In genomic region chr1:23125489-23125888, GRCh38 we compare ENCODE assay signal across 21 cellular contexts.
"Had no signal": no experiment of that assay in that cellular context is flagged by ENCODE, and none has a peak within 500 bp of the region (broad histone marks: within the 10 kb centered on the region; RNA-seq: fewer than 3 reads in every experiment).

No MANE protein-coding gene starts in this region.

- ATAC-seq: activated CD8-positive, alpha-beta T cell treated with anti-CD3 and anti-CD28 coated beads, Interleukin-2, amount 10 ng/mL, durations not matched to agents 7 days and 5 days; body of pancreas; mucosa of descending colon; pancreas; sciatic nerve had no signal

- H3K27me3 Mint-ChIP-seq: activated naive CD8-positive, alpha-beta T cell treated with anti-CD3 and anti-CD28 coated beads for 36 hours; memory B cell; naive B cell; type B pancreatic cell had no signal

- H3K27ac Mint-ChIP-seq: activated CD8-positive, alpha-beta T cell treated with anti-CD3 and anti-CD28 coated beads, Interleukin-2, amount 10 ng/mL, durations not matched to agents 7 days and 5 days; memory B cell; type B pancreatic cell had no signal

- DNase-seq: activated CD4-positive, alpha-beta T cell treated with anti-CD3 and anti-CD28 coated beads for 48 hours; activated CD4-positive, CD25-positive, alpha-beta regulatory T cell; activated CD8-positive, alpha-beta T cell treated with anti-CD3 and anti-CD28 coated beads, Interleukin-2, amount 10 ng/mL, durations not matched to agents 7 days and 5 days; activated gamma-delta T cell treated with Interleukin-2 at 50 U/mL for 16 hours; activated naive CD8-positive, alpha-beta T cell treated with anti-CD3 and anti-CD28 coated beads for 36 hours; amygdala; body of pancreas; central memory CD4-positive, alpha-beta T cell; cortex of kidney; immature natural killer cell; mucosa of descending colon; naive B cell; pancreas; stimulated activated CD4-positive, alpha-beta T cell treated with anti-CD3 and anti-CD28 coated beads, Interleukin-4, amount 100 ng/mL, for 1 hour; stomach had no signal

- H3K27me3 ChIP-seq: body of pancreas, esophagus muscularis mucosa, pancreas, stomach had no signal

- H3K36me3 ChIP-seq: esophagus muscularis mucosa, pancreas, stomach had no signal

- H3K9me3 Mint-ChIP-seq: activated naive CD8-positive, alpha-beta T cell treated with anti-CD3 and anti-CD28 coated beads for 36 hours; immature natural killer cell; memory B cell; naive B cell; type B pancreatic cell had no signal

- H3K9me3 ChIP-seq: body of pancreas, esophagus muscularis mucosa, mucosa of descending colon, pancreas, stomach had no signal

- H3K36me3 Mint-ChIP-seq: memory B cell, naive B cell had no signal

- FAIRE-seq: endometrium, pancreas had no signal

- H3K27ac ChIP-seq: body of pancreas, esophagus muscularis mucosa, pancreas, stomach had no signal

- H3K4me3 Mint-ChIP-seq: activated CD8-positive, alpha-beta T cell treated with anti-CD3 and anti-CD28 coated beads, Interleukin-2, amount 10 ng/mL, durations not matched to agents 7 days and 5 days; activated naive CD8-positive, alpha-beta T cell treated with anti-CD3 and anti-CD28 coated beads for 36 hours; immature natural killer cell; memory B cell; naive B cell; type B pancreatic cell had no signal

- H3K4me3 ChIP-seq: body of pancreas, esophagus muscularis mucosa, mucosa of descending colon, pancreas, smooth muscle cell, stomach had no signal
